Comparison of ENCODE assay signal across 2 cellular contexts in genomic region chr1:57599233-57599994, GRCh38.
TF ChIP-seq lines count a peak whose summit lies in the region.

No MANE protein-coding gene starts in this region.

TF ChIP-seq in GM23338, 12 proteins besides CTCF, POLR2A, EP300 and RAD21:
- TF ChIP-seq POLR2AphosphoS5 (IDR thresholded peaks at IDR 0.05; ENCODE audit: low read depth) (no peak), REST (IDR thresholded peaks at IDR 0.05; ENCODE audit: unreplicated experiment) (no peak), ZNF331 (CRISPR knock-in tag; IDR thresholded peaks at IDR 0.05; ENCODE audit: low read depth) (no peak), ETS1 (IDR thresholded peaks at IDR 0.05) (no peak), JUNB (IDR thresholded peaks at IDR 0.05; ENCODE audit: unreplicated experiment) (no peak), CREB1 (CRISPR knock-in tag; IDR thresholded peaks at IDR 0.05; ENCODE audit: low read depth) (no peak)

TF ChIP-seq in H1, 55 proteins besides CTCF, POLR2A, EP300 and RAD21:
- TF ChIP-seq TEAD4 (IDR thresholded peaks at IDR 0.05; ENCODE audit: low read depth, low read length) (0 out of 2 replicates have a peak, but pooled peaks have one; percentile 30), POU5F1 (IDR thresholded peaks at IDR 0.05; ENCODE audit: low read depth, low read length) (no peak), USF2 (IDR thresholded peaks at IDR 0.05; ENCODE audit: low read length) (no peak)
